ENCODE assay signal across 11 cellular contexts in genomic region chr1:110356379-110356778, GRCh38. TPM values are rescaled to one million over a fixed set of nuclear protein-coding genes. Genes with fewer than 3 reads are reported as not detected.
DNase-seq lines count a peak whose midpoint lies in the region; ATAC-seq, FAIRE-seq and TF ChIP-seq lines count a peak whose summit lies in the region.
"Had no signal": no experiment of that assay in that cellular context is flagged by ENCODE, and none has a peak within 500 bp of the region (broad histone marks: within the 10 kb centered on the region; RNA-seq: fewer than 3 reads in every experiment).

No MANE protein-coding gene starts in this region.

- no peak for TF ChIP-seq POLR2A in GM12891 (IDR thresholded peaks at IDR 0.05; ENCODE audit: low read depth, low read length)

- H3K27me3 ChIP-seq in lower lobe of right lung (ENCODE audit: low read depth) (no peaks in the 10 kb centered on the region), right cardiac atrium (ENCODE audit: control insufficient read depth, insufficient read depth) (no peaks in the 10 kb centered on the region)

- DNase-seq in GM12891 (ENCODE audit: insufficient read length, low spot score) (no peak), M059J (ENCODE audit: low read depth) (peak; percentile 19), astrocyte of the hippocampus (ENCODE audit: low read depth, low spot score) (peak; percentile 29), lower lobe of right lung (no peak), NCI-H128 (lab: John Stamatoyannopoulos, UW; ENCODE audit: unreplicated experiment) (no peak), right cardiac atrium (no peak), NCI-H748 (lab: John Stamatoyannopoulos, UW; ENCODE audit: unreplicated experiment) (no peak)
- DNase-seq: activated effector memory CD4-positive, alpha-beta T cell treated with Interleukin-2 at 50 U/mL for 16 hours; left ventricle myocardium superior; T-helper 2 cell had no signal

- H3K9me3 ChIP-seq in lower lobe of right lung, result no peaks in the 10 kb centered on the region
- no peaks in the 10 kb centered on the region for H3K9me3 ChIP-seq in right cardiac atrium (ENCODE audit: control insufficient read depth, low read length)

- no peak for TF ChIP-seq CTCF in lower lobe of right lung (IDR thresholded peaks at IDR 0.05)

- ATAC-seq in lower lobe of right lung, result peak; percentile 39 to 90
- ATAC-seq in right cardiac atrium, result no peak
- ATAC-seq in GM18868 (IDR thresholded peaks at IDR 0.05; ENCODE audit: unreplicated experiment), result no peak
- ATAC-seq: left ventricle myocardium superior had no signal

- H3K27ac ChIP-seq in lower lobe of right lung, result no peak overlapping the region
- H3K27ac ChIP-seq in right cardiac atrium (ENCODE audit: low read length), result no peak overlapping the region

- H3K4me1 ChIP-seq in lower lobe of right lung, result peaks cover 7% of the 10 kb centered on the region
- H3K4me1 ChIP-seq in right cardiac atrium (ENCODE audit: control insufficient read depth, insufficient read depth, low read length), result no peaks in the 10 kb centered on the region

- H3K4me3 ChIP-seq in lower lobe of right lung (no peak overlapping the region), right cardiac atrium (ENCODE audit: low read length) (no peak overlapping the region)

- peak; percentile 68 for FAIRE-seq in GM12891 (lab: Jason Lieb, UNC)

- 90% methylated on average over 2 of the region's 2 CpGs for WGBS in right cardiac atrium

- intact Hi-C loops in lower lobe of right lung (cut with DNase I), result no loop called here
- intact Hi-C loops in right cardiac atrium (cut with DNase I), result no loop called here

- H3K36me3 ChIP-seq in lower lobe of right lung, result no peaks in the 10 kb centered on the region

TF ChIP-seq in GM12891, 5 proteins besides CTCF, POLR2A, EP300 and RAD21:
- TF ChIP-seq TAF1 (IDR thresholded peaks at IDR 0.05; ENCODE audit: low read depth, low read length) (no peak), SPI1 (IDR thresholded peaks at IDR 0.05; ENCODE audit: low read depth, low read length) (no peak), PAX5 (IDR thresholded peaks at IDR 0.05; ENCODE audit: insufficient read depth, low read length, severe bottlenecking) (no peak), POLR2AphosphoS5 (IDR thresholded peaks at IDR 0.05; ENCODE audit: low read depth, low read length) (no peak), POU2F2 (IDR thresholded peaks at IDR 0.05; ENCODE audit: low read depth, low read length) (no peak)

RNA-seq across cellular contexts. Expression of gene RBM15, which starts 17.2 kb away (rescaled TPM):
- polyA plus RNA-seq in GM12891 (2012; ENCODE audit: low read depth, missing spikeins), result 13.4 TPM
- total RNA-seq in M059J (2014; rRNA removed; shearing (Covaris generic)), result 20.9 and 35.8 TPM in 2 replicates
- total RNA-seq in lower lobe of right lung (23.3 TPM), right cardiac atrium (10 to 100 TPM; 15.2 to 17.8 (median 16.6) TPM)
- polyA plus RNA-seq in right cardiac atrium, result 4.1 TPM

RNA-seq across cellular contexts. Expression of gene SLC16A4, which starts 34.4 kb away (rescaled TPM):
- polyA plus RNA-seq in GM12891 (2012; ENCODE audit: low read depth, missing spikeins), result 0.12 TPM
- 30.0 and 47.6 TPM in 2 replicates for total RNA-seq in M059J (2014; rRNA removed; shearing (Covaris generic))
- total RNA-seq in lower lobe of right lung (9.6 TPM), right cardiac atrium (1 to 10 TPM; 4.6 to 7.3 (median 6.4) TPM)
- 3.0 TPM for polyA plus RNA-seq in right cardiac atrium

RNA-seq across cellular contexts. Expression of gene LAMTOR5, which starts 51.1 kb away (rescaled TPM):
- 281 TPM for polyA plus RNA-seq in GM12891 (2012; ENCODE audit: low read depth, missing spikeins)
- total RNA-seq in M059J (2014; rRNA removed; shearing (Covaris generic)), result 96.8 and 157 TPM in 2 replicates
- total RNA-seq in lower lobe of right lung (121 TPM), right cardiac atrium (100 to 1,000 TPM; 185 to 236 (median 207) TPM)
- 549 TPM for polyA plus RNA-seq in right cardiac atrium

Comparison
In these comparisons a context has a peak if more than half of its experiments do, and no peak if none do; other contexts are left out.
1. DNase-seq: peak in M059J (single experiment) and astrocyte of the hippocampus (single experiment); none in GM12891 (single experiment), lower lobe of right lung (single experiment), NCI-H128 (single experiment), right cardiac atrium (0 of 3) and NCI-H748 (single experiment).
2. ATAC-seq: peak in lower lobe of right lung (2 of 2); none in right cardiac atrium (0 of 2) and GM18868 (single experiment).